ENCODE assay signal across 10 cellular contexts in the genomic region with DNA sequence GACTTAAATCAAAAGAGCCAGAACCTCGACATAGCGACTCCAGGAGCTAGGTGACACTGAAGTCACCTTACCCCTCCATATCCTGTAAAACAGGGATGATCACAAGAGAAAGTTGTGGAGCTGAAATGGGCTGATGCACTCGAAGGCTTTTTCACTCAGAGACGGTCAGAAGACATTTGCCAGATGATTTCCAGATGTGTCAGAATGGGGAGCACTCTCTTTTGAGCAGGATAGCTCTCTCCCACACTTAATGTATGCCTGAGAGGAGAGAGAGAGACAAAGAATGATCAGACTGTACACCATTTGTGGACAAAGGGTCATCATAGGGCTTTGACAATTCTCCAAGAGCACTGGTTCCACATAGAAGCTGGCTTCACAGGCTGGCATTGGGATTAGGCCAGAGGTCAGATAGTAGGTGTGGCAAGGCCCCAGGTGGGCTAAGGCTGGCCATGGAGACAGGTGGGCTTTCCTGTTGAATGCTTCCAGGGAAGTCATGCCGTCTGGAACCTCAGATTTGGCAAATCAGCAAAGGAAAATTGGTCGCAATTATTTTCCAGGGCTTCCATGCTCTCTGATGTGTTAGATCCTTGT. TPM values are rescaled to one million over a fixed set of nuclear protein-coding genes. Genes with fewer than 3 reads are reported as not detected.
DNase-seq lines count a peak whose midpoint lies in the region; ATAC-seq and FAIRE-seq lines count a peak whose summit lies in the region.
"Had no signal": no experiment of that assay in that cellular context is flagged by ENCODE, and none has a peak within 500 bp of the region (broad histone marks: within the 10 kb centered on the region; RNA-seq: fewer than 3 reads in every experiment).

No MANE protein-coding gene starts in this region.

- H3K9me3 Mint-ChIP-seq in activated naive CD8-positive, alpha-beta T cell (ENCODE audit: low read depth): no peaks in the 10 kb centered on the region

- peak overlapping the region; percentile 59 to 88 (median 75) for H3K4me2 ChIP-seq in BLaER1 treated with 17β-estradiol and CSF1 and Interleukin-3, amounts not matched to agents 10 nM and 100 nM
- H3K4me2 ChIP-seq in mesenchymal stem cell (ENCODE audit: low read length, poor library complexity, severe bottlenecking): no peak overlapping the region

- DNase-seq in GM19239 (ENCODE audit: insufficient read length, low spot score) (no peak), mesenchymal stem cell (no peak), globus pallidus (ENCODE audit: low spot score) (no peak), NCI-H2227 (lab: John Stamatoyannopoulos, UW; ENCODE audit: unreplicated experiment) (no peak)
- DNase-seq: NCI-H1436 treated with DMSO at 0.1 percent for 48 hours had no signal

- H3K4ac ChIP-seq in mesenchymal stem cell (ENCODE audit: low read depth in 1 of 2, low read length in 2 of 2): peak overlapping the region in 1 of 2 experiments; percentile 5

- H3K9ac ChIP-seq in BLaER1 treated with 17β-estradiol and CSF1 and Interleukin-3, amounts not matched to agents 10 nM and 100 nM: peak overlapping the region in 8 of 11 experiments; percentile 13 to 63 (median 50); a peak in 14 of 22 replicates
- peak overlapping the region; percentile 78 for H3K9ac ChIP-seq in mesenchymal stem cell (ENCODE audit: low read length)

- peak; percentile 98 for FAIRE-seq in GM19239 (lab: Jason Lieb, UNC)
- FAIRE-seq: D721Med had no signal

- peak overlapping the region; percentile 81 for H3K4me3 Mint-ChIP-seq in activated naive CD8-positive, alpha-beta T cell

- no peaks in the 10 kb centered on the region for H3K36me3 ChIP-seq in BLaER1 treated with 17β-estradiol and CSF1 and Interleukin-3, amounts not matched to agents 10 nM and 100 nM
- H3K36me3 ChIP-seq in mesenchymal stem cell (ENCODE audit: control insufficient read depth in 1 of 2, insufficient read depth in 2 of 2, low read depth in 1 of 2, low read length in 2 of 2): no peaks in the 10 kb centered on the region

- no peaks in the 10 kb centered on the region for H3K27me3 Mint-ChIP-seq in activated naive CD8-positive, alpha-beta T cell

- no peak overlapping the region for H2BK15ac ChIP-seq in mesenchymal stem cell (ENCODE audit: low read depth, poor library complexity, severe bottlenecking)

- H4K8ac ChIP-seq in mesenchymal stem cell (ENCODE audit: low read length): peak overlapping the region; percentile 45

- peak overlapping the region; percentile 97 for H3K27ac Mint-ChIP-seq in activated naive CD8-positive, alpha-beta T cell

- H3K4me1 Mint-ChIP-seq in activated naive CD8-positive, alpha-beta T cell (ENCODE audit: low read depth): peaks cover 78% of the 10 kb centered on the region

- H2BK120ac ChIP-seq in mesenchymal stem cell (ENCODE audit: low read depth, low read length): no peak overlapping the region

- WGBS in mesenchymal stem cell: 51% methylated on average over 6 of the region's 6 CpGs

- peak overlapping the region; percentile 6 to 90 for H2BK12ac ChIP-seq in mesenchymal stem cell (ENCODE audit: low read length in 2 of 2)

- peaks cover 49 to 92% (median 84%) of the 10 kb centered on the region in 10 experiments for H3K4me1 ChIP-seq in BLaER1 treated with 17β-estradiol and CSF1 and Interleukin-3, amounts not matched to agents 10 nM and 100 nM
- peaks cover 6% of the 10 kb centered on the region for H3K4me1 ChIP-seq in mesenchymal stem cell (ENCODE audit: control insufficient read depth, insufficient read depth, low read depth, low read length)

- no peak overlapping the region for H3K14ac ChIP-seq in mesenchymal stem cell (ENCODE audit: low read length in 2 of 2)

- H4K20me1 ChIP-seq in BLaER1 treated with 17β-estradiol and CSF1 and Interleukin-3, amounts not matched to agents 10 nM and 100 nM: no peaks in the 10 kb centered on the region

- H3K79me1 ChIP-seq in mesenchymal stem cell (replicated peaks; ENCODE audit: low read length, poor library complexity, severe bottlenecking): no peaks in the 10 kb centered on the region

- H2AK5ac ChIP-seq in mesenchymal stem cell (ENCODE audit: low read length, severe bottlenecking): no peak overlapping the region

- H3K23ac ChIP-seq in mesenchymal stem cell (ENCODE audit: low read length in 2 of 2): no peak overlapping the region

- H3K9me3 ChIP-seq in BLaER1 treated with 17β-estradiol and CSF1 and Interleukin-3, amounts not matched to agents 10 nM and 100 nM (replicated peaks in 1 of 11): no peaks in the 10 kb centered on the region
- no peaks in the 10 kb centered on the region for H3K9me3 ChIP-seq in mesenchymal stem cell (ENCODE audit: control insufficient read depth, low read length)

- H2AFZ ChIP-seq in mesenchymal stem cell (ENCODE audit: low read depth, low read length): no peak overlapping the region

- peak overlapping the region in 8 of 11 experiments; percentile 43 to 79 (median 66); a peak in 15 of 22 replicates for H3K27ac ChIP-seq in BLaER1 treated with 17β-estradiol and CSF1 and Interleukin-3, amounts not matched to agents 10 nM and 100 nM
- H3K27ac ChIP-seq in mesenchymal stem cell (ENCODE audit: low read length, poor library complexity, severe bottlenecking): no peak overlapping the region

- ATAC-seq in GM19452 (IDR thresholded peaks at IDR 0.05; ENCODE audit: unreplicated experiment) (no peak), HG02852 (IDR thresholded peaks at IDR 0.05; ENCODE audit: unreplicated experiment) (no peak)

- H4K91ac ChIP-seq in mesenchymal stem cell (ENCODE audit: low read length): no peak overlapping the region

- no peaks in the 10 kb centered on the region for H3K36me3 Mint-ChIP-seq in activated naive CD8-positive, alpha-beta T cell

- no peak overlapping the region for H2BK5ac ChIP-seq in mesenchymal stem cell (ENCODE audit: low read depth, low read length, poor library complexity, severe bottlenecking)

- no peak overlapping the region for H3K4me3 ChIP-seq in BLaER1 treated with 17β-estradiol and CSF1 and Interleukin-3, amounts not matched to agents 10 nM and 100 nM
- H3K4me3 ChIP-seq in mesenchymal stem cell (ENCODE audit: insufficient read depth in 1 of 2, low read depth in 1 of 2, low read length in 2 of 2): no peak overlapping the region

- peak overlapping the region in 1 of 2 experiments; percentile 46 for H3K18ac ChIP-seq in mesenchymal stem cell (ENCODE audit: low read depth in 1 of 2, low read length in 2 of 2)

- no peaks in the 10 kb centered on the region; a peak in 1 of 22 replicates for H3K27me3 ChIP-seq in BLaER1 treated with 17β-estradiol and CSF1 and Interleukin-3, amounts not matched to agents 10 nM and 100 nM
- no peaks in the 10 kb centered on the region for H3K27me3 ChIP-seq in mesenchymal stem cell (ENCODE audit: control insufficient read depth in 1 of 2, insufficient read depth in 1 of 2, low read length in 2 of 2)

RNA-seq across cellular contexts. Expression of a gene that starts 42.3 kb away (rescaled TPM):
- 28.1 TPM for polyA plus RNA-seq in mesenchymal stem cell (2013, experiment 1 of 2)
- 27.2 TPM for polyA plus RNA-seq in mesenchymal stem cell (2013, experiment 2 of 2)
